6 cellular contexts compared by ENCODE assay signal in the genomic region with DNA sequence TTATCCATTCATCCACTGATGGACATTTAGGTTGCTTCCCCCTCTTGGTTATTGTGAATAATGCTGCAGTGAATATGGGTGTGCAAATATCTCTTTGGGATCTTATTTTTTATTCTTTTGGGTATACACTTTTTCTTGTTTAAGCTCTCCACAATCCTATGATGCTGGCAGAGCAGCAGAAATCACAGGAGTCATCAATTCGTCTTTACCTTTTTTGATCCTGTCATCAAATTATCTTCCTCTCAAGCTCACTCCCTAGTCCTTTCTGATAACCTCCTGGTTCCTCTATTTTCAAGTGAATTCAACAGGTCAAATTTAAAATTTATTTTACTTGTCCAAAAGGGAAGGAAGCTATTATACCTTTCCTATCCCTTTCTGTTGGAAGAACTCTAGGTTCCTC.
"Had no signal": no experiment of that assay in that cellular context is flagged by ENCODE, and none has a peak within 500 bp of the region (broad histone marks: within the 10 kb centered on the region; RNA-seq: fewer than 3 reads in every experiment).

No MANE protein-coding gene starts in this region.

- ATAC-seq: GM12878 had no signal

- H3K4me3 ChIP-seq: GM12878 had no signal

- DNase-seq: GDM1, GF-D8 had no signal

- FAIRE-seq: G401.6, GM12878, GM12891, GM12892 had no signal
